31 cellular contexts compared by ENCODE assay signal in the genomic region with DNA sequence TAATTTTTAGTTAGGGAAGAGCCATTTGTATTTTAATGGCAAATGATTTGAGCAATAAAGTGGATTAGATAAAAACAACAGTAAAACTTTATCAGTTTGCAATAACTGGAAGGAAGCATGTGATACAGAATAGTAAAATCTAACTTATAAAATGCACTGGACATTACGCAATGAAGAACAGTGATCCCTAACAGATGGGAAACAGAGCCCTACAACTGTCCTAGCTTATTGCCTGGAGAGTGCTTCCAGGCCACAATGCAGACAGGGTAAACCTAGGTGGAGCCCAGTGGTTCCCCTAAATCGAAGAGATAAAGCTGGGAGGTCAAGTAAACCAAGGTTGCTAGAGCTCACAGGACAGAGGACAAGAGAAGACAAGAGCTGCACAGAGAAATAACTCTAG. TPM values are rescaled to one million over a fixed set of nuclear protein-coding genes. Genes with fewer than 3 reads are reported as not detected.
A peak's percentile ranks its signal among the peaks of the same experiment; 100 is the strongest.
DNase-seq lines count a peak whose midpoint lies in the region; ATAC-seq and TF ChIP-seq lines count a peak whose summit lies in the region.
"Had no signal": no experiment of that assay in that cellular context is flagged by ENCODE, and none has a peak within 500 bp of the region (broad histone marks: within the 10 kb centered on the region; RNA-seq: fewer than 3 reads in every experiment).

No MANE protein-coding gene starts in this region.

- H3K27ac Mint-ChIP-seq in stimulated activated naive B cell treated with anti-CD40 and anti-IgM and Interleukin-4, amounts not matched to agents 10 μg/mL and 1 μg/mL and 100 μg/mL, for 72 hours: peak overlapping the region; percentile 72
- H3K27ac Mint-ChIP-seq: activated CD8-positive, alpha-beta T cell treated with anti-CD3 and anti-CD28 coated beads, Interleukin-2, amount 10 ng/mL, durations not matched to agents 7 days and 5 days; activated naive CD8-positive, alpha-beta T cell; effector memory CD8-positive, alpha-beta T cell; T-cell had no signal

- peak; percentile 70 for DNase-seq in adipocyte (ENCODE audit: low read depth)
- peak; percentile 26 for DNase-seq in iris pigment epithelial cell (ENCODE audit: low read depth)
- DNase-seq in stimulated activated naive B cell treated with anti-CD40 and anti-IgM and Interleukin-4, amounts not matched to agents 10 μg/mL and 1 μg/mL and 100 μg/mL, for 72 hours: no peak
- DNase-seq in GM10266 (ENCODE audit: extremely low spot score): no peak
- DNase-seq in thyroid gland: no peak
- no peak for DNase-seq in caudate nucleus (lab: John Stamatoyannopoulos, UW)
- DNase-seq: activated CD8-positive, alpha-beta T cell treated with anti-CD3 and anti-CD28 coated beads, Interleukin-2, amount 10 ng/mL, durations not matched to agents 7 days and 5 days; aorta; Calu3; cortex of kidney; effector memory CD8-positive, alpha-beta T cell; lower lobe of right lung; NCI-H1092 treated with DMSO at 0.1 percent for 48 hours; NCI-H1930; NCI-H345; NCI-H774; posterior cingulate gyrus; right cardiac atrium; stimulated activated CD4-positive, alpha-beta T cell treated with anti-CD3 and anti-CD28 coated beads, Interleukin-15, amount 100 ng/mL, for 24 hours; stimulated activated naive CD4-positive, alpha-beta T cell treated with Interleukin-2 at 50 U/mL for 16 hours; T-cell had no signal

- no peaks in the 10 kb centered on the region for H3K27me3 ChIP-seq in adipocyte (replicated peaks; ENCODE audit: control insufficient read depth, insufficient read depth, low read length)
- no peaks in the 10 kb centered on the region for H3K27me3 ChIP-seq in thyroid gland

- H3K9ac ChIP-seq in adipocyte (ENCODE audit: low read length): no peak overlapping the region

- H3K4me1 ChIP-seq in adipocyte (ENCODE audit: control insufficient read depth, insufficient read depth, low read length) (no peaks in the 10 kb centered on the region), thyroid gland (peaks cover 0 to under 1% of the 10 kb centered on the region in 2 donors)
- H3K4me1 ChIP-seq: lower lobe of right lung had no signal

- H3K9me3 Mint-ChIP-seq in stimulated activated naive B cell treated with anti-CD40 and anti-IgM and Interleukin-4, amounts not matched to agents 10 μg/mL and 1 μg/mL and 100 μg/mL, for 72 hours: no peaks in the 10 kb centered on the region
- H3K9me3 Mint-ChIP-seq: effector memory CD8-positive, alpha-beta T cell; neural crest cell; T-cell had no signal

- no peak overlapping the region for H3K4me3 Mint-ChIP-seq in stimulated activated naive B cell treated with anti-CD40 and anti-IgM and Interleukin-4, amounts not matched to agents 10 μg/mL and 1 μg/mL and 100 μg/mL, for 72 hours
- H3K4me3 Mint-ChIP-seq: activated CD8-positive, alpha-beta T cell treated with anti-CD3 and anti-CD28 coated beads, Interleukin-2, amount 10 ng/mL, durations not matched to agents 7 days and 5 days; activated naive CD8-positive, alpha-beta T cell; effector memory CD8-positive, alpha-beta T cell; neural crest cell; T-cell had no signal

- H3K27me3 Mint-ChIP-seq in stimulated activated naive B cell treated with anti-CD40 and anti-IgM and Interleukin-4, amounts not matched to agents 10 μg/mL and 1 μg/mL and 100 μg/mL, for 72 hours: no peaks in the 10 kb centered on the region
- H3K27me3 Mint-ChIP-seq: activated naive CD8-positive, alpha-beta T cell; effector memory CD8-positive, alpha-beta T cell; T-cell had no signal

- no peaks in the 10 kb centered on the region for H3K36me3 ChIP-seq in adipocyte (ENCODE audit: control insufficient read depth, insufficient read depth, low read length, severe bottlenecking)
- H3K36me3 ChIP-seq in thyroid gland: no peaks in the 10 kb centered on the region

- TF ChIP-seq EP300 in Ishikawa (IDR thresholded peaks at IDR 0.05; ENCODE audit: borderline replicate concordance): no peak

- 84 to 86% methylated on average over 2 of the region's 2 CpGs for WGBS in thyroid gland, 2 donors

- H3K4me3 ChIP-seq in adipocyte (ENCODE audit: low read length) (no peak overlapping the region), thyroid gland (replicated peaks in 1 of 3) (no peak overlapping the region)
- H3K4me3 ChIP-seq: GM12878, lower lobe of right lung had no signal

- TF ChIP-seq CTCF in GM10266 (IDR thresholded peaks at IDR 0.05; ENCODE audit: control insufficient read depth, insufficient read depth, low read depth, missing control alignments): no peak
- TF ChIP-seq CTCF in thyroid gland (IDR thresholded peaks at IDR 0.05): no peak

- intact Hi-C loops in thyroid gland (cut with DNase I): no loop called here

- no peak for TF ChIP-seq POLR2A in thyroid gland (IDR thresholded peaks at IDR 0.05)

- peaks cover 0 to 5% of the 10 kb centered on the region in 2 donors for H3K36me3 Mint-ChIP-seq in stimulated activated naive B cell treated with anti-CD40 and anti-IgM and Interleukin-4, amounts not matched to agents 10 μg/mL and 1 μg/mL and 100 μg/mL, for 72 hours
- H3K36me3 Mint-ChIP-seq: activated naive CD8-positive, alpha-beta T cell had no signal

- no peak for ATAC-seq in stimulated activated naive B cell treated with anti-CD40 and anti-IgM and Interleukin-4, amounts not matched to agents 10 μg/mL and 1 μg/mL and 100 μg/mL, for 72 hours (replicated peaks)
- no peak for ATAC-seq in HG03354 (IDR thresholded peaks at IDR 0.05; ENCODE audit: poor library complexity, severe bottlenecking, unreplicated experiment)
- ATAC-seq: activated CD8-positive, alpha-beta T cell treated with anti-CD3 and anti-CD28 coated beads, Interleukin-2, amount 10 ng/mL, durations not matched to agents 7 days and 5 days; effector memory CD8-positive, alpha-beta T cell; esophagus mucosa; GM12878; lower lobe of right lung; right cardiac atrium; T-cell had no signal

- H3K9me3 ChIP-seq in adipocyte (ENCODE audit: control insufficient read depth, low read length) (no peaks in the 10 kb centered on the region), thyroid gland (no peaks in the 10 kb centered on the region)
- H3K9me3 ChIP-seq: lower lobe of right lung had no signal

- TF ChIP-seq RAD21 in Ishikawa (IDR thresholded peaks at IDR 0.05; ENCODE audit: low read depth): no peak

- peaks cover 3 to 8% of the 10 kb centered on the region in 2 donors for H3K4me1 Mint-ChIP-seq in stimulated activated naive B cell treated with anti-CD40 and anti-IgM and Interleukin-4, amounts not matched to agents 10 μg/mL and 1 μg/mL and 100 μg/mL, for 72 hours
- H3K4me1 Mint-ChIP-seq: neural crest cell had no signal

- H3K27ac ChIP-seq in thyroid gland (no peak overlapping the region), caudate nucleus (ENCODE audit: low read depth, low read length) (no peak overlapping the region)
- H3K27ac ChIP-seq: HL-60, lower lobe of right lung, RWPE1 had no signal

TF ChIP-seq in Ishikawa, 13 proteins besides CTCF, POLR2A, EP300 and RAD21:
- TF ChIP-seq ZBTB7A (IDR thresholded peaks at IDR 0.05; ENCODE audit: low read depth) (no peak), CREB1 (IDR thresholded peaks at IDR 0.05; ENCODE audit: low read depth) (no peak), MAX (IDR thresholded peaks at IDR 0.05) (no peak), CEBPB (IDR thresholded peaks at IDR 0.05) (peak; percentile 39; the same call in 1 of the 2 replicates), YY1 (IDR thresholded peaks at IDR 0.05; ENCODE audit: low read depth) (no peak)
TF ChIP-seq in Ishikawa: peak in this region for 1.

RNA-seq across cellular contexts. Expression of gene OMA1, which starts 7.0 kb away (rescaled TPM):
- 10 to 100 TPM; 50.6 to 67.6 (median 58.5) TPM for total RNA-seq in thyroid gland

RNA-seq across cellular contexts. Expression of gene TACSTD2, which starts 37.5 kb away (rescaled TPM):
- 10 to 100 TPM in 1 of 4 donors, 1 to 10 TPM in 3; 5.7 to 13.0 (median 8.9) TPM for total RNA-seq in thyroid gland
- total RNA-seq: activated CD8-positive, alpha-beta T cell treated with anti-CD3 and anti-CD28 coated beads, Interleukin-2, amount 10 ng/mL, durations not matched to agents 7 days and 5 days; neural crest cell; SK-MEL-5; temporal lobe had no signal

Comparison
In these comparisons a context has a peak if more than half of its experiments do, and no peak if none do; other contexts are left out.
1. DNase-seq: peak in adipocyte (single experiment) and iris pigment epithelial cell (single experiment); none in stimulated activated naive B cell treated with anti-CD40 and anti-IgM and Interleukin-4, amounts not matched to agents 10 μg/mL and 1 μg/mL and 100 μg/mL, for 72 hours (single experiment), GM10266 (single experiment), thyroid gland (0 of 2) and caudate nucleus (0 of 61).